In genomic region chr13:102550507-102550906, GRCh38 we compare ENCODE assay signal across 14 cellular contexts. TPM values are rescaled to one million over a fixed set of nuclear protein-coding genes. Genes with fewer than 3 reads are reported as not detected.
DNase-seq lines count a peak whose midpoint lies in the region; ATAC-seq and TF ChIP-seq lines count a peak whose summit lies in the region.
"Had no signal": no experiment of that assay in that cellular context is flagged by ENCODE, and none has a peak within 500 bp of the region (broad histone marks: within the 10 kb centered on the region; RNA-seq: fewer than 3 reads in every experiment).

No MANE protein-coding gene starts in this region.

- no peaks in the 10 kb centered on the region for H3K9me2 ChIP-seq in GM23338 (ENCODE audit: insufficient read depth)

- TF ChIP-seq CTCF in GM23338 (conservative IDR thresholded peaks at IDR 0.05; ENCODE audit: low read depth in 2 of 2) (no peak), glutamatergic neuron (IDR thresholded peaks at IDR 0.05; ENCODE audit: partially characterized antibody, unreplicated experiment) (no peak), neural progenitor cell (IDR thresholded peaks at IDR 0.05) (no peak)

- H3K9me3 Mint-ChIP-seq in GM23338: no peaks in the 10 kb centered on the region
- H3K9me3 Mint-ChIP-seq in glutamatergic neuron (ENCODE audit: unreplicated experiment): peaks cover 2% of the 10 kb centered on the region
- no peaks in the 10 kb centered on the region for H3K9me3 Mint-ChIP-seq in neural progenitor cell
- peaks cover 5% of the 10 kb centered on the region for H3K9me3 Mint-ChIP-seq in stimulated activated memory B cell treated with anti-CD40 and anti-IgM and Interleukin-4, amounts not matched to agents 10 μg/mL and 1 μg/mL and 100 μg/mL, for 72 hours

- H3F3A ChIP-seq in GM23338 (replicated peaks; ENCODE audit: low read depth) (no peaks in the 10 kb centered on the region), neural progenitor cell (ENCODE audit: low read depth) (no peaks in the 10 kb centered on the region)

- peak; percentile 22 for DNase-seq in GM23338 (ENCODE audit: low spot score)
- DNase-seq in NCI-H69 (lab: John Stamatoyannopoulos, UW): peak; percentile 31
- peak; percentile 24 for DNase-seq in glutamatergic neuron
- peak; percentile 15 for DNase-seq in neural progenitor cell (ENCODE audit: low spot score)
- no peak for DNase-seq in AG08396 (ENCODE audit: low spot score)
- DNase-seq in kidney glomerular epithelial cell (lab: John Stamatoyannopoulos, UW): no peak
- DNase-seq: 8988T; Calu3; CD4-positive, CD25-positive, alpha-beta regulatory T cell; DMS 273 treated with DMSO at 0.1 percent for 48 hours had no signal

- H3K4me3 ChIP-seq in GM23338 (no peak overlapping the region), neural progenitor cell (no peak overlapping the region)
- H3K4me3 ChIP-seq: BLaER1 treated with 17β-estradiol and CSF1 and Interleukin-3, amounts not matched to agents 10 nM and 100 nM; HAP-1 had no signal

- peaks cover 9% of the 10 kb centered on the region for H3K4me1 Mint-ChIP-seq in GM23338
- peaks cover 4% of the 10 kb centered on the region for H3K4me1 Mint-ChIP-seq in glutamatergic neuron (ENCODE audit: low read depth, unreplicated experiment)
- peaks cover 2% of the 10 kb centered on the region for H3K4me1 Mint-ChIP-seq in neural progenitor cell
- H3K4me1 Mint-ChIP-seq in stimulated activated memory B cell treated with anti-CD40 and anti-IgM and Interleukin-4, amounts not matched to agents 10 μg/mL and 1 μg/mL and 100 μg/mL, for 72 hours: no peaks in the 10 kb centered on the region
- H3K4me1 Mint-ChIP-seq: CD4-positive, CD25-positive, alpha-beta regulatory T cell had no signal

- H4K20me1 ChIP-seq in GM23338 (replicated peaks; ENCODE audit: insufficient read depth) (no peaks in the 10 kb centered on the region), neural progenitor cell (ENCODE audit: low read depth) (no peaks in the 10 kb centered on the region)
- H4K20me1 ChIP-seq: BLaER1 treated with 17β-estradiol and CSF1 and Interleukin-3, amounts not matched to agents 10 nM and 100 nM had no signal

- H3K27me3 ChIP-seq in GM23338 (ENCODE audit: insufficient read depth): no peaks in the 10 kb centered on the region
- H3K27me3 ChIP-seq in neural progenitor cell: no peaks in the 10 kb centered on the region
- H3K27me3 ChIP-seq: BLaER1 treated with 17β-estradiol and CSF1 and Interleukin-3, amounts not matched to agents 10 nM and 100 nM had no signal

- H2AFZ ChIP-seq in GM23338 (peak overlapping the region; percentile 33; the same call in 1 of the 2 replicates), neural progenitor cell (replicated peaks) (peak overlapping the region; percentile 40)

- H3K36me3 ChIP-seq in GM23338 (ENCODE audit: insufficient read depth) (no peaks in the 10 kb centered on the region), neural progenitor cell (no peaks in the 10 kb centered on the region)
- H3K36me3 ChIP-seq: BLaER1 treated with 17β-estradiol and CSF1 and Interleukin-3, amounts not matched to agents 10 nM and 100 nM; HAP-1 had no signal

- no peak overlapping the region for H3K4me3 Mint-ChIP-seq in GM23338
- H3K4me3 Mint-ChIP-seq in glutamatergic neuron (ENCODE audit: unreplicated experiment): no peak overlapping the region
- H3K4me3 Mint-ChIP-seq in neural progenitor cell: no peak overlapping the region
- no peak overlapping the region for H3K4me3 Mint-ChIP-seq in stimulated activated memory B cell treated with anti-CD40 and anti-IgM and Interleukin-4, amounts not matched to agents 10 μg/mL and 1 μg/mL and 100 μg/mL, for 72 hours
- H3K4me3 Mint-ChIP-seq: CD4-positive, CD25-positive, alpha-beta regulatory T cell had no signal

- no peaks in the 10 kb centered on the region for H3K4me1 ChIP-seq in GM23338 (ENCODE audit: insufficient read depth)
- H3K4me1 ChIP-seq in neural progenitor cell: no peaks in the 10 kb centered on the region
- H3K4me1 ChIP-seq: BLaER1 treated with 17β-estradiol and CSF1 and Interleukin-3, amounts not matched to agents 10 nM and 100 nM; HAP-1 had no signal

- H3K27me3 Mint-ChIP-seq in GM23338 (ENCODE audit: insufficient read depth, low read depth, poor library complexity): peaks cover 2% of the 10 kb centered on the region
- H3K27me3 Mint-ChIP-seq in glutamatergic neuron (ENCODE audit: unreplicated experiment): no peaks in the 10 kb centered on the region
- no peaks in the 10 kb centered on the region for H3K27me3 Mint-ChIP-seq in neural progenitor cell (ENCODE audit: insufficient read depth, low read depth)
- H3K27me3 Mint-ChIP-seq in stimulated activated memory B cell treated with anti-CD40 and anti-IgM and Interleukin-4, amounts not matched to agents 10 μg/mL and 1 μg/mL and 100 μg/mL, for 72 hours: peaks cover 10% of the 10 kb centered on the region

- no peak overlapping the region for H3K9ac ChIP-seq in neural progenitor cell
- H3K9ac ChIP-seq: BLaER1 treated with 17β-estradiol and CSF1 and Interleukin-3, amounts not matched to agents 10 nM and 100 nM had no signal

- H3K27ac Mint-ChIP-seq in GM23338 (no peak overlapping the region), glutamatergic neuron (ENCODE audit: unreplicated experiment) (no peak overlapping the region), neural progenitor cell (peak overlapping the region; percentile 26)
- no peak overlapping the region for H3K27ac Mint-ChIP-seq in stimulated activated memory B cell treated with anti-CD40 and anti-IgM and Interleukin-4, amounts not matched to agents 10 μg/mL and 1 μg/mL and 100 μg/mL, for 72 hours
- H3K27ac Mint-ChIP-seq: CD4-positive, CD25-positive, alpha-beta regulatory T cell had no signal

- H3K4me2 ChIP-seq in GM23338: no peak overlapping the region
- H3K4me2 ChIP-seq in neural progenitor cell: no peak overlapping the region
- H3K4me2 ChIP-seq: BLaER1 treated with 17β-estradiol and CSF1 and Interleukin-3, amounts not matched to agents 10 nM and 100 nM had no signal

- peak; percentile 39; the same call in 2 of the 3 replicates for ATAC-seq in GM23338
- no peak for ATAC-seq in stimulated activated memory B cell treated with anti-CD40 and anti-IgM and Interleukin-4, amounts not matched to agents 10 μg/mL and 1 μg/mL and 100 μg/mL, for 72 hours
- ATAC-seq: HepG2 had no signal

- H3K27ac ChIP-seq in GM23338 (ENCODE audit: low read depth) (no peak overlapping the region), neural progenitor cell (no peak overlapping the region)
- H3K27ac ChIP-seq: BLaER1 treated with 17β-estradiol and CSF1 and Interleukin-3, amounts not matched to agents 10 nM and 100 nM had no signal

- H3K79me2 ChIP-seq in GM23338 (replicated peaks; ENCODE audit: insufficient read depth) (no peaks in the 10 kb centered on the region), neural progenitor cell (ENCODE audit: low read depth) (no peaks in the 10 kb centered on the region)

- H3K36me3 Mint-ChIP-seq in GM23338 (ENCODE audit: low read depth): no peaks in the 10 kb centered on the region
- no peaks in the 10 kb centered on the region for H3K36me3 Mint-ChIP-seq in glutamatergic neuron (ENCODE audit: unreplicated experiment)
- H3K36me3 Mint-ChIP-seq in neural progenitor cell: no peaks in the 10 kb centered on the region
- no peaks in the 10 kb centered on the region for H3K36me3 Mint-ChIP-seq in stimulated activated memory B cell treated with anti-CD40 and anti-IgM and Interleukin-4, amounts not matched to agents 10 μg/mL and 1 μg/mL and 100 μg/mL, for 72 hours
- H3K36me3 Mint-ChIP-seq: CD4-positive, CD25-positive, alpha-beta regulatory T cell had no signal

- H3K9me3 ChIP-seq in neural progenitor cell (ENCODE audit: low read depth): no peaks in the 10 kb centered on the region
- H3K9me3 ChIP-seq: BLaER1 treated with 17β-estradiol and CSF1 and Interleukin-3, amounts not matched to agents 10 nM and 100 nM; HAP-1 had no signal

TF ChIP-seq in GM23338, 12 proteins besides CTCF, POLR2A, EP300 and RAD21 (continues in another document):
- TF ChIP-seq EZH2 (IDR thresholded peaks at IDR 0.05; ENCODE audit: low read depth, unreplicated experiment) (no peak), EZH2phosphoT487 (IDR thresholded peaks at IDR 0.05; ENCODE audit: unreplicated experiment) (no peak), POLR2AphosphoS5 (IDR thresholded peaks at IDR 0.05; ENCODE audit: low read depth) (no peak), CREB1 (CRISPR knock-in tag; IDR thresholded peaks at IDR 0.05; ENCODE audit: low read depth) (no peak), ZNF331 (CRISPR knock-in tag; IDR thresholded peaks at IDR 0.05; ENCODE audit: low read depth) (no peak), NANOG (IDR thresholded peaks at IDR 0.05; ENCODE audit: borderline replicate concordance) (no peak), REST (IDR thresholded peaks at IDR 0.05; ENCODE audit: unreplicated experiment) (no peak), JUNB (IDR thresholded peaks at IDR 0.05; ENCODE audit: unreplicated experiment) (no peak)

RNA-seq across cellular contexts. Expression of gene TPP2, which starts 46.3 kb away (rescaled TPM):
- 91.9 and 111 TPM in 2 replicates for total RNA-seq in GM23338 (2014; rRNA removed; shearing (Covaris generic))
- polyA plus RNA-seq in GM23338 (2016; fragmentation: Nextera tagmentation; extraction: Ambion mirVana): 47.2 and 56.6 TPM in 2 replicates
- total RNA-seq in glutamatergic neuron (ENCODE audit: unreplicated experiment): 84.6 TPM
- 71.8 and 137 TPM in 2 replicates for total RNA-seq in neural progenitor cell (ENCODE audit: low replicate concordance)

Comparison
In these comparisons a context has a peak if more than half of its experiments do, and no peak if none do; other contexts are left out.
1. DNase-seq: peak in GM23338 (single experiment), NCI-H69 (single experiment), glutamatergic neuron (single experiment) and neural progenitor cell (single experiment); none in AG08396 (single experiment) and kidney glomerular epithelial cell (single experiment).